Comparison of ENCODE assay signal across 21 cellular contexts in genomic region chr7:24913791-24914464, GRCh38.
DNase-seq lines count a peak whose midpoint lies in the region; ATAC-seq and TF ChIP-seq lines count a peak whose summit lies in the region.
"Had no signal": no experiment of that assay in that cellular context is flagged by ENCODE, and none has a peak within 500 bp of the region (broad histone marks: within the 10 kb centered on the region; RNA-seq: fewer than 3 reads in every experiment).

No MANE protein-coding gene starts in this region.

- no peak overlapping the region for H3K18ac ChIP-seq in mesendoderm (ENCODE audit: low read length)

- H3K27me3 ChIP-seq in mesendoderm (ENCODE audit: insufficient read depth, low read length, poor library complexity): no peaks in the 10 kb centered on the region
- H3K27me3 ChIP-seq in foreskin keratinocyte: no peaks in the 10 kb centered on the region
- H3K27me3 ChIP-seq: body of pancreas, colonic mucosa, ovary, right lobe of liver, tibial artery had no signal

- no peak overlapping the region for H3K56ac ChIP-seq in mesendoderm (ENCODE audit: low read length)

- ATAC-seq in activated T-cell treated with anti-CD3 and anti-CD28 coated beads, Interleukin-2, amount 50 U/mL, for 4 hours: no peak
- no peak for ATAC-seq in activated CD8-positive, alpha-beta T cell treated with anti-CD3 and anti-CD28 coated beads, Interleukin-2, amount 10 ng/mL, durations not matched to agents 7 days and 5 days
- ATAC-seq in GM18502 (IDR thresholded peaks at IDR 0.05; ENCODE audit: poor library complexity, unreplicated experiment) (no peak), GM21390 (IDR thresholded peaks at IDR 0.05; ENCODE audit: unreplicated experiment) (no peak), foreskin keratinocyte (no peak)
- ATAC-seq: body of pancreas, right lobe of liver, WTC11 had no signal

- POLR2A ChIA-PET in activated CD8-positive, alpha-beta T cell treated with anti-CD3 and anti-CD28 coated beads, Interleukin-2, amount 10 ng/mL, durations not matched to agents 7 days and 5 days (lab: Charles Lee): interaction anchor here (0.5 to 2.3 kb wide), 2 partner anchors 66 to 1286 kb away, joined by 3 to 9 read pairs; partner anchors contain the start of gene OSBPL3

- CTCF ChIA-PET in activated CD8-positive, alpha-beta T cell treated with anti-CD3 and anti-CD28 coated beads, Interleukin-2, amount 10 ng/mL, durations not matched to agents 7 days and 5 days (lab: Charles Lee): interaction anchor here (0.6 to 3.3 kb wide), 5 partner anchors 68 to 190 kb away, joined by 3 to 11 read pairs (median 3); no protein-coding TSS in a partner anchor

- H4K5ac ChIP-seq in mesendoderm (ENCODE audit: low read length): no peak overlapping the region

- no peak overlapping the region for H2BK120ac ChIP-seq in mesendoderm (ENCODE audit: low read depth, low read length)

- H2AK5ac ChIP-seq in mesendoderm (ENCODE audit: low read length): no peak overlapping the region

- H3K27ac Mint-ChIP-seq in activated T-cell treated with anti-CD3 and anti-CD28 coated beads, Interleukin-2, amount 50 U/mL, for 24 hours: peak overlapping the region; percentile 63
- H3K27ac Mint-ChIP-seq in activated CD8-positive, alpha-beta T cell treated with anti-CD3 and anti-CD28 coated beads, Interleukin-2, amount 10 ng/mL, durations not matched to agents 7 days and 5 days: peak overlapping the region; percentile 82
- H3K27ac Mint-ChIP-seq: CD4-positive, alpha-beta T cell; naive B cell; WTC11 had no signal

- no peak overlapping the region for H3K4me3 ChIP-seq in mesendoderm (ENCODE audit: low read length)
- H3K4me3 ChIP-seq: body of pancreas, colonic mucosa, ovary, right lobe of liver, tibial artery had no signal

- no CpG with 5 or more reads among the region's 4 CpGs for WGBS in mesendoderm (ENCODE audit: extremely low coverage, insufficient coverage, low lambda C conversion rate)

- H3K4me1 Mint-ChIP-seq in activated T-cell treated with anti-CD3 and anti-CD28 coated beads, Interleukin-2, amount 50 U/mL, for 24 hours (ENCODE audit: low read depth): peaks cover 88% of the 10 kb centered on the region
- H3K4me1 Mint-ChIP-seq in activated T-cell treated with anti-CD3 and anti-CD28 coated beads, Interleukin-2, amount 50 U/mL, for 4 hours (ENCODE audit: low read depth): peaks cover 42% of the 10 kb centered on the region
- H3K4me1 Mint-ChIP-seq in activated CD8-positive, alpha-beta T cell treated with anti-CD3 and anti-CD28 coated beads, Interleukin-2, amount 10 ng/mL, durations not matched to agents 7 days and 5 days (ENCODE audit: low read depth): peaks cover 88% of the 10 kb centered on the region

- no peak overlapping the region for H2BK5ac ChIP-seq in mesendoderm (ENCODE audit: low read length)

- H3K79me1 ChIP-seq in mesendoderm (ENCODE audit: low read length): peaks cover 7% of the 10 kb centered on the region

- H3K27me3 Mint-ChIP-seq in activated T-cell treated with anti-CD3 and anti-CD28 coated beads, Interleukin-2, amount 50 U/mL, for 24 hours: no peaks in the 10 kb centered on the region
- no peaks in the 10 kb centered on the region for H3K27me3 Mint-ChIP-seq in activated T-cell treated with anti-CD3 and anti-CD28 coated beads, Interleukin-2, amount 50 U/mL, for 4 hours (ENCODE audit: low read depth)
- no peaks in the 10 kb centered on the region for H3K27me3 Mint-ChIP-seq in activated CD8-positive, alpha-beta T cell treated with anti-CD3 and anti-CD28 coated beads, Interleukin-2, amount 10 ng/mL, durations not matched to agents 7 days and 5 days (ENCODE audit: low read depth)
- H3K27me3 Mint-ChIP-seq: activated naive CD4-positive, alpha-beta T cell treated with anti-CD3 and anti-CD28 coated beads, Interleukin-2, amount 10 ng/mL, durations not matched to agents 7 days and 5 days; CD4-positive, alpha-beta T cell; naive B cell had no signal

- H2BK15ac ChIP-seq in mesendoderm (replicated peaks; ENCODE audit: low read depth): peak overlapping the region; percentile 57

- DNase-seq in activated T-cell treated with anti-CD3 and anti-CD28 coated beads, Interleukin-2, amount 50 U/mL, for 24 hours: no peak
- no peak for DNase-seq in activated T-cell treated with anti-CD3 and anti-CD28 coated beads, Interleukin-2, amount 50 U/mL, for 4 hours
- no peak for DNase-seq in activated CD8-positive, alpha-beta T cell treated with anti-CD3 and anti-CD28 coated beads, Interleukin-2, amount 10 ng/mL, durations not matched to agents 7 days and 5 days
- DNase-seq in mesendoderm (no peak), foreskin keratinocyte (no peak)
- DNase-seq: activated naive CD4-positive, alpha-beta T cell treated with anti-CD3 and anti-CD28 coated beads, Interleukin-2, amount 10 ng/mL, durations not matched to agents 7 days and 5 days; colonic mucosa; foreskin fibroblast; kidney glomerular epithelial cell; naive B cell; NCI-H2081; ovary; right lobe of liver; tibial artery had no signal

- H3K4me1 ChIP-seq in mesendoderm (ENCODE audit: control insufficient read depth, low read depth, low read length) (peaks cover 20% of the 10 kb centered on the region), foreskin keratinocyte (peaks cover 24% of the 10 kb centered on the region)
- H3K4me1 ChIP-seq: colonic mucosa, right lobe of liver, tibial artery had no signal

- peaks cover 34% of the 10 kb centered on the region for H3K36me3 Mint-ChIP-seq in activated T-cell treated with anti-CD3 and anti-CD28 coated beads, Interleukin-2, amount 50 U/mL, for 24 hours (ENCODE audit: low read depth)
- peaks cover 26% of the 10 kb centered on the region for H3K36me3 Mint-ChIP-seq in activated T-cell treated with anti-CD3 and anti-CD28 coated beads, Interleukin-2, amount 50 U/mL, for 4 hours (ENCODE audit: insufficient read depth)
- peaks cover 57% of the 10 kb centered on the region for H3K36me3 Mint-ChIP-seq in activated CD8-positive, alpha-beta T cell treated with anti-CD3 and anti-CD28 coated beads, Interleukin-2, amount 10 ng/mL, durations not matched to agents 7 days and 5 days (ENCODE audit: low read depth)
- H3K36me3 Mint-ChIP-seq: WTC11 had no signal

- H3K4ac ChIP-seq in mesendoderm (ENCODE audit: low read depth, low read length): peak overlapping the region; percentile 55

- H3K79me2 ChIP-seq in mesendoderm (ENCODE audit: control insufficient read depth, insufficient read depth, low read length): no peaks in the 10 kb centered on the region

- H3K27ac ChIP-seq in KOPT-K1 (ENCODE audit: low read depth, low read length, poor library complexity, severe bottlenecking): peak overlapping the region; percentile 90
- no peak overlapping the region for H3K27ac ChIP-seq in mesendoderm (ENCODE audit: low read depth, low read length)
- H3K27ac ChIP-seq in foreskin keratinocyte: no peak overlapping the region
- H3K27ac ChIP-seq: body of pancreas, colonic mucosa, HL-60, ovary, right lobe of liver, tibial artery had no signal

- H3K4me3 Mint-ChIP-seq in activated T-cell treated with anti-CD3 and anti-CD28 coated beads, Interleukin-2, amount 50 U/mL, for 24 hours: no peak overlapping the region
- H3K4me3 Mint-ChIP-seq in activated T-cell treated with anti-CD3 and anti-CD28 coated beads, Interleukin-2, amount 50 U/mL, for 4 hours: no peak overlapping the region
- H3K4me3 Mint-ChIP-seq in activated CD8-positive, alpha-beta T cell treated with anti-CD3 and anti-CD28 coated beads, Interleukin-2, amount 10 ng/mL, durations not matched to agents 7 days and 5 days: no peak overlapping the region
- H3K4me3 Mint-ChIP-seq: activated naive CD4-positive, alpha-beta T cell treated with anti-CD3 and anti-CD28 coated beads, Interleukin-2, amount 10 ng/mL, durations not matched to agents 7 days and 5 days; CD4-positive, alpha-beta T cell; WTC11 had no signal

- no peak overlapping the region for H3K23ac ChIP-seq in mesendoderm (ENCODE audit: low read length)

- H4K8ac ChIP-seq in mesendoderm (ENCODE audit: low read depth, low read length): no peak overlapping the region

- no peak overlapping the region for H3K4me2 ChIP-seq in mesendoderm (ENCODE audit: low read length)

- no peak overlapping the region for H3K9ac ChIP-seq in mesendoderm (ENCODE audit: low read length)

- no peak for TF ChIP-seq CTCF in foreskin keratinocyte (conservative IDR thresholded peaks at IDR 0.05)

- H3K36me3 ChIP-seq in KOPT-K1 (ENCODE audit: insufficient read depth, low read length) (no peaks in the 10 kb centered on the region), mesendoderm (ENCODE audit: control insufficient read depth, insufficient read depth, low read length) (no peaks in the 10 kb centered on the region)
- H3K36me3 ChIP-seq: colonic mucosa, ovary, right lobe of liver, tibial artery had no signal

- no peaks in the 10 kb centered on the region for H3K9me3 Mint-ChIP-seq in activated T-cell treated with anti-CD3 and anti-CD28 coated beads, Interleukin-2, amount 50 U/mL, for 24 hours
- peaks cover 3% of the 10 kb centered on the region for H3K9me3 Mint-ChIP-seq in activated T-cell treated with anti-CD3 and anti-CD28 coated beads, Interleukin-2, amount 50 U/mL, for 4 hours
- H3K9me3 Mint-ChIP-seq in activated CD8-positive, alpha-beta T cell treated with anti-CD3 and anti-CD28 coated beads, Interleukin-2, amount 10 ng/mL, durations not matched to agents 7 days and 5 days (ENCODE audit: insufficient read depth): no peaks in the 10 kb centered on the region
- H3K9me3 Mint-ChIP-seq: CD4-positive, alpha-beta T cell; naive B cell had no signal

- H3K9me3 ChIP-seq in KOPT-K1 (ENCODE audit: insufficient read depth, low read length, poor library complexity, severe bottlenecking): no peaks in the 10 kb centered on the region
- H3K9me3 ChIP-seq: body of pancreas, colonic mucosa, ovary, right lobe of liver, tibial artery had no signal
